Comparison of ENCODE assay signal across 11 cellular contexts in genomic region chr2:3349211-3349693, GRCh38. TPM values are rescaled to one million over a fixed set of nuclear protein-coding genes. Genes with fewer than 3 reads are reported as not detected.
DNase-seq lines count a peak whose midpoint lies in the region; ATAC-seq and TF ChIP-seq lines count a peak whose summit lies in the region.
"Had no signal": no experiment of that assay in that cellular context is flagged by ENCODE, and none has a peak within 500 bp of the region (broad histone marks: within the 10 kb centered on the region; RNA-seq: fewer than 3 reads in every experiment).

No MANE protein-coding gene starts in this region.

- H3K27me3 ChIP-seq in vagina = no peaks in the 10 kb centered on the region

- ATAC-seq in GM19324 (IDR thresholded peaks at IDR 0.05; ENCODE audit: low FRiP score, unreplicated experiment) = no peak

- no peak for TF ChIP-seq POLR2A in vagina (IDR thresholded peaks at IDR 0.05)

- H3K27ac ChIP-seq in epithelial cell of prostate (peak overlapping the region; percentile 22), vagina (no peak overlapping the region)
- H3K27ac ChIP-seq: thoracic aorta had no signal

- H3K4me3 ChIP-seq in vagina = no peak overlapping the region
- H3K4me3 ChIP-seq: thoracic aorta had no signal

- H3K36me3 ChIP-seq in vagina = peaks cover 0 to 15% of the 10 kb centered on the region in 2 donors

- no peaks in the 10 kb centered on the region for H3K4me1 ChIP-seq in vagina

- no peak for TF ChIP-seq CTCF in vagina (IDR thresholded peaks at IDR 0.05)

- DNase-seq in DMS153 (lab: John Stamatoyannopoulos, UW) = peak; percentile 23
- peak; percentile 87 for DNase-seq in NCI-H2107 treated with DMSO at 0.1 percent for 48 hours (lab: John Stamatoyannopoulos, UW; ENCODE audit: unreplicated experiment)
- DNase-seq in epithelial cell of prostate (ENCODE audit: low read depth, low spot score) = peak; percentile 3
- DNase-seq in occipital lobe (lab: John Stamatoyannopoulos, UW) = peak; percentile 80
- no peak for DNase-seq in activated CD4-positive, CD25-positive, alpha-beta regulatory T cell treated with anti-CD3 and anti-CD28 coated beads, Interleukin-2, amount 50 U/mL, for 72 hours
- no peak for DNase-seq in NCI-H2081 (lab: John Stamatoyannopoulos, UW)
- DNase-seq in vagina (ENCODE audit: extremely low spot score in 2 of 2) = no peak
- DNase-seq: Calu3; effector CD4-positive, alpha-beta T cell had no signal

- H3K9me3 ChIP-seq in vagina = no peaks in the 10 kb centered on the region
- H3K9me3 ChIP-seq: thoracic aorta had no signal

- intact Hi-C loops in vagina (cut with DNase I) = no loop called here

RNA-seq across cellular contexts. Expression of gene EIPR1, which starts 28.4 kb away (rescaled TPM):
- total RNA-seq in occipital lobe (30.3 TPM), vagina (39.8 TPM)

RNA-seq across cellular contexts. Expression of gene TRAPPC12, which starts 30.2 kb away (rescaled TPM):
- total RNA-seq in occipital lobe (61.8 TPM), vagina (94.8 TPM)

Comparison
In these comparisons a context has a peak if more than half of its experiments do, and no peak if none do; other contexts are left out.
1. DNase-seq: peak in DMS153 (single experiment), NCI-H2107 treated with DMSO at 0.1 percent for 48 hours (single experiment), epithelial cell of prostate (single experiment) and occipital lobe (single experiment); none in activated CD4-positive, CD25-positive, alpha-beta regulatory T cell treated with anti-CD3 and anti-CD28 coated beads, Interleukin-2, amount 50 U/mL, for 72 hours (single experiment), NCI-H2081 (0 of 2) and vagina (0 of 2).